17 cellular contexts compared by ENCODE assay signal in genomic region chr19:45518469-45518826, GRCh38. TPM values are rescaled to one million over a fixed set of nuclear protein-coding genes. Genes with fewer than 3 reads are reported as not detected.
"Had no signal": no experiment of that assay in that cellular context is flagged by ENCODE, and none has a peak within 500 bp of the region (broad histone marks: within the 10 kb centered on the region; RNA-seq: fewer than 3 reads in every experiment).

No MANE protein-coding gene starts in this region.

- DNase-seq: activated CD4-positive, alpha-beta memory T cell treated with anti-CD3 and anti-CD28 coated beads, Interleukin-2, amount 10 ng/mL, durations not matched to agents 7 days and 5 days; activated CD4-positive, alpha-beta T cell treated with anti-CD3 and anti-CD28 coated beads for 1 hour; activated naive CD8-positive, alpha-beta T cell treated with anti-CD3 and anti-CD28 coated beads for 36 hours; anterior cingulate cortex; immature natural killer cell; left cardiac atrium; midbrain; naive thymus-derived CD8-positive, alpha-beta T cell; nucleus accumbens; right lobe of liver; stimulated activated CD4-positive, alpha-beta T cell treated with anti-CD3 and anti-CD28 coated beads, Interleukin-2, amount 100 ng/mL, for 24 hours; stimulated activated naive CD4-positive, alpha-beta T cell; T-helper 9 cell had no signal

- H3K27ac ChIP-seq: psoas muscle, right lobe of liver had no signal

- H3K9me3 ChIP-seq: esophagus muscularis mucosa, psoas muscle, right lobe of liver had no signal

- H3K4me3 ChIP-seq: esophagus muscularis mucosa, lung, psoas muscle, right lobe of liver had no signal

- ATAC-seq: left cardiac atrium; naive thymus-derived CD8-positive, alpha-beta T cell; psoas muscle had no signal

- H3K27me3 ChIP-seq: esophagus muscularis mucosa, right lobe of liver had no signal

RNA-seq across cellular contexts. Expression of gene PPM1N, which starts 20.2 kb away (rescaled TPM):
- total RNA-seq: cerebellum had no signal
